In the genomic region with DNA sequence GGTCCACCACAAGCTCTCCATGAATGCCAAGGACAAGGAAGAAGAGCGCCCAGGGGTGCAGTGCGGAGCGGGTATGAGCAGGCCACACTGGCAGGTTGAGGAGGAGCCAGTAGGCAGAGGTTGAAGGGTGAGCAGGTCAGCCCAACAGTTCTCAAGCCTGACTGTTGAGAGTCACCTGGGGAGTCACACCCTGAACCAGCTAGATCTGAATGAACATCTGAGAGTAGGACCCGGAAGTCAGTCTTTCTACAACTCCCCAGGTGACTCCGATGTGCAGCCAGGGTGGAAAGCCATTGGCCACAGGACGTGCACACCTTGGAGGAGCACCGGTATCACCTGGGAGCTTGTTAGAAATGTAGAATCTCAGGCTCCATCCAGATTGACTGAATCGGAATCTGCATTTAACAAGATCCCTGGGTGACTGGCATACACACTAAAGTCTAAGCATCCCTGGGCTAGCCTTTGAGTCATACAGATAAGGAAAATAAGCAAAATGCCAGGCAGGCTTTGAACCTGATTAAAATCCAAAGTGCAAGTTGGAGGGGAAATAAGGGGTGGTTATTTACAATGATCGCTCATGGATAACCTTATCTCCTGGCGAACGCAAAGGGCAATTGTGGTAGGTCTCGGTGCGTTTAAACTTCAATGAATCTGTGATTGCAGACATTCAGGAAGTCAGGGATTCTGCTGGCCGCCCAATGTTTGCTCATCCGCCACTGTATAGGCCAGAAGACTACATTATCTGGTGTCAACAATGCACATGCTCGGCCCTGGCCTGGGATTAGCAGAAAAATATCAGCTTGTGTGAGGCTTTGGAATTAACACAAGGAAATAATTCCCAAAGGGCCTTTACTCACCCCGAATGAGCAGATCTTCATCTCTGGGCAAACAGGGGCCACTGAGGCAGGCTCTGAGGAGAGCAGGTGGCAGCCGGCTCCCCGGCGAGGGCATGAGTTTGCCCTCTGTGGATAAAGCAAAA, we compare ENCODE assay signal across 1 cellular context.
TF ChIP-seq lines count a peak whose summit lies in the region.

No MANE protein-coding gene starts in this region.

TF ChIP-seq in HepG2, 621 proteins besides CTCF, POLR2A, EP300 and RAD21 (continued from another document and continues in another):
- TF ChIP-seq GLMP (CRISPR knock-in tag; IDR thresholded peaks at IDR 0.05; ENCODE audit: borderline replicate concordance) (no peak), PAX8 (CRISPR knock-in tag; IDR thresholded peaks at IDR 0.05; ENCODE audit: borderline replicate concordance) (0 out of 2 replicates have a peak, but pooled peaks have one; percentile 16), ESRRA (CRISPR knock-in tag; IDR thresholded peaks at IDR 0.05; ENCODE audit: low read depth) (peak; percentile 65; the same call in 1 of the 2 replicates), TBX2 (CRISPR knock-in tag; IDR thresholded peaks at IDR 0.05; ENCODE audit: borderline replicate concordance) (peak; percentile 99), ZNF292 (CRISPR knock-in tag; IDR thresholded peaks at IDR 0.05; ENCODE audit: borderline replicate concordance, low read depth) (peak; percentile 76), ZNF672 (CRISPR knock-in tag; IDR thresholded peaks at IDR 0.05) (no peak), ZNF543 (CRISPR knock-in tag; IDR thresholded peaks at IDR 0.05) (peak; percentile 72; the same call in 1 of the 2 replicates), ETV5 (CRISPR knock-in tag; IDR thresholded peaks at IDR 0.05; ENCODE audit: borderline replicate concordance) (peak; percentile 97), KDM3A (CRISPR knock-in tag; IDR thresholded peaks at IDR 0.05; ENCODE audit: low read depth) (peak; percentile 51; the same call in 1 of the 2 replicates), HMG20B (CRISPR knock-in tag; conservative IDR thresholded peaks at IDR 0.05) (peak; percentile 97), ZNF652 (CRISPR knock-in tag; IDR thresholded peaks at IDR 0.05; ENCODE audit: borderline replicate concordance, low read depth) (peak; percentile 29; the same call in 1 of the 2 replicates), EHMT2 (IDR thresholded peaks at IDR 0.05; ENCODE audit: borderline replicate concordance, low read depth, low read length) (peak; percentile 90), ZNF513 (CRISPR knock-in tag; conservative IDR thresholded peaks at IDR 0.05) (no peak), CENPX (CRISPR knock-in tag; IDR thresholded peaks at IDR 0.05) (no peak), STAT5B (CRISPR knock-in tag; IDR thresholded peaks at IDR 0.05) (no peak), RFX1 (IDR thresholded peaks at IDR 0.05) (no peak), TGIF2 (CRISPR knock-in tag; IDR thresholded peaks at IDR 0.05) (no peak; the same call in 1 of the 2 replicates), KLF16 (CRISPR knock-in tag; IDR thresholded peaks at IDR 0.05) (peak in 1 of 2 experiments; percentile 41; a peak in 1 of 4 replicates), JDP2 (CRISPR knock-in tag; IDR thresholded peaks at IDR 0.05; ENCODE audit: borderline replicate concordance) (no peak), FOXK1 (CRISPR knock-in tag; IDR thresholded peaks at IDR 0.05; ENCODE audit: borderline replicate concordance, low read depth) (0 out of 2 replicates have a peak, but pooled peaks have one; percentile 22), ZFP82 (CRISPR knock-in tag; IDR thresholded peaks at IDR 0.05; ENCODE audit: borderline replicate concordance) (0 out of 2 replicates have a peak, but pooled peaks have one; percentile 41), RCOR2 (CRISPR knock-in tag; IDR thresholded peaks at IDR 0.05) (peak; percentile 80; the same call in 1 of the 2 replicates), CBX2 (IDR thresholded peaks at IDR 0.05; ENCODE audit: low read depth, low read length) (no peak), CBX2 (CRISPR knock-in tag; IDR thresholded peaks at IDR 0.05; ENCODE audit: low read depth) (0 out of 2 replicates have a peak, but pooled peaks have one; percentile 1), ZNF878 (CRISPR knock-in tag; IDR thresholded peaks at IDR 0.05) (peak; percentile 95), POLR2G (IDR thresholded peaks at IDR 0.05; ENCODE audit: low read depth, low read length) (peak; percentile 47; the same call in 1 of the 2 replicates), GABPB1 (CRISPR knock-in tag; IDR thresholded peaks at IDR 0.05) (peak; percentile 29; the same call in 1 of the 2 replicates), ZIK1 (CRISPR knock-in tag; IDR thresholded peaks at IDR 0.05; ENCODE audit: borderline replicate concordance, low read depth) (peak; percentile 67; the same call in 1 of the 2 replicates), TEF (CRISPR knock-in tag; IDR thresholded peaks at IDR 0.05) (no peak; the same call in 1 of the 2 replicates), CHD4 (IDR thresholded peaks at IDR 0.05; ENCODE audit: borderline replicate concordance, low read length) (peak; percentile 35; the same call in 1 of the 2 replicates), ZNF552 (CRISPR knock-in tag; IDR thresholded peaks at IDR 0.05; ENCODE audit: borderline replicate concordance) (no peak), ZNF572 (CRISPR knock-in tag; IDR thresholded peaks at IDR 0.05) (no peak), DDIT3 (CRISPR knock-in tag; IDR thresholded peaks at IDR 0.05) (no peak), ZEB1 (IDR thresholded peaks at IDR 0.05; ENCODE audit: insufficient replicate concordance, low read depth) (peak; percentile 94)
- TF ChIP-seq, protein P1, sequence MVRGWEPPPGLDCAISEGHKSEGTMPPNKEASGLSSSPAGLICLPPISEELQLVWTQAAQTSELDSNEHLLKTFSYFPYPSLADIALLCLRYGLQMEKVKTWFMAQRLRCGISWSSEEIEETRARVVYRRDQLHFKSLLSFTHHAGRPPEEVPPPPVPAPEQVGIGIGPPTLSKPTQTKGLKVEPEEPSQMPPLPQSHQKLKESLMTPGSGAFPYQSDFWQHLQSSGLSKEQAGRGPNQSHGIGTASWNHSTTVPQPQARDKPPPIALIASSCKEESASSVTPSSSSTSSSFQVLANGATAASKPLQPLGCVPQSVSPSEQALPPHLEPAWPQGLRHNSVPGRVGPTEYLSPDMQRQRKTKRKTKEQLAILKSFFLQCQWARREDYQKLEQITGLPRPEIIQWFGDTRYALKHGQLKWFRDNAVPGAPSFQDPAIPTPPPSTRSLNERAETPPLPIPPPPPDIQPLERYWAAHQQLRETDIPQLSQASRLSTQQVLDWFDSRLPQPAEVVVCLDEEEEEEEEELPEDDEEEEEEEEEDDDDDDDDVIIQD (CRISPR knock-in tag; IDR thresholded peaks at IDR 0.05; ENCODE audit: low read depth): peak; percentile 50; the same call in 1 of the 2 replicates
- TF ChIP-seq, protein P2, sequence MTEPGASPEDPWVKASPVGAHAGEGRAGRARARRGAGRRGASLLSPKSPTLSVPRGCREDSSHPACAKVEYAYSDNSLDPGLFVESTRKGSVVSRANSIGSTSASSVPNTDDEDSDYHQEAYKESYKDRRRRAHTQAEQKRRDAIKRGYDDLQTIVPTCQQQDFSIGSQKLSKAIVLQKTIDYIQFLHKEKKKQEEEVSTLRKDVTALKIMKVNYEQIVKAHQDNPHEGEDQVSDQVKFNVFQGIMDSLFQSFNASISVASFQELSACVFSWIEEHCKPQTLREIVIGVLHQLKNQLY (CRISPR knock-in tag; IDR thresholded peaks at IDR 0.05): peak; percentile 59
- TF ChIP-seq, protein P3, sequence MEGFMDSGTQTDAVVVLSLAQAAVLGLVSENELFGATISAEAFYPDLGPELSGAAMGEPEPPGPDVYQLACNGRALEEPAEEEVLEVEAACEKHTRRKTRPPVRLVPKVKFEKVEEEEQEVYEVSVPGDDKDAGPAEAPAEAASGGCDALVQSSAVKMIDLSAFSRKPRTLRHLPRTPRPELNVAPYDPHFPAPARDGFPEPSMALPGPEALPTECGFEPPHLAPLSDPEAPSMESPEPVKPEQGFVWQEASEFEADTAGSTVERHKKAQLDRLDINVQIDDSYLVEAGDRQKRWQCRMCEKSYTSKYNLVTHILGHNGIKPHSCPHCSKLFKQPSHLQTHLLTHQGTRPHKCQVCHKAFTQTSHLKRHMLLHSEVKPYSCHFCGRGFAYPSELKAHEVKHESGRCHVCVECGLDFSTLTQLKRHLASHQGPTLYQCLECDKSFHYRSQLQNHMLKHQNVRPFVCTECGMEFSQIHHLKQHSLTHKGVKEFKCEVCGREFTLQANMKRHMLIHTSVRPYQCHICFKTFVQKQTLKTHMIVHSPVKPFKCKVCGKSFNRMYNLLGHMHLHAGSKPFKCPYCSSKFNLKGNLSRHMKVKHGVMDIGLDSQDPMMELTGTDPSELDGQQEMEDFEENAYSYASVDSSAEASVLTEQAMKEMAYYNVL (CRISPR knock-in tag; IDR thresholded peaks at IDR 0.05; ENCODE audit: borderline replicate concordance): peak; percentile 94; the same call in 1 of the 2 replicates
- TF ChIP-seq, protein P4, sequence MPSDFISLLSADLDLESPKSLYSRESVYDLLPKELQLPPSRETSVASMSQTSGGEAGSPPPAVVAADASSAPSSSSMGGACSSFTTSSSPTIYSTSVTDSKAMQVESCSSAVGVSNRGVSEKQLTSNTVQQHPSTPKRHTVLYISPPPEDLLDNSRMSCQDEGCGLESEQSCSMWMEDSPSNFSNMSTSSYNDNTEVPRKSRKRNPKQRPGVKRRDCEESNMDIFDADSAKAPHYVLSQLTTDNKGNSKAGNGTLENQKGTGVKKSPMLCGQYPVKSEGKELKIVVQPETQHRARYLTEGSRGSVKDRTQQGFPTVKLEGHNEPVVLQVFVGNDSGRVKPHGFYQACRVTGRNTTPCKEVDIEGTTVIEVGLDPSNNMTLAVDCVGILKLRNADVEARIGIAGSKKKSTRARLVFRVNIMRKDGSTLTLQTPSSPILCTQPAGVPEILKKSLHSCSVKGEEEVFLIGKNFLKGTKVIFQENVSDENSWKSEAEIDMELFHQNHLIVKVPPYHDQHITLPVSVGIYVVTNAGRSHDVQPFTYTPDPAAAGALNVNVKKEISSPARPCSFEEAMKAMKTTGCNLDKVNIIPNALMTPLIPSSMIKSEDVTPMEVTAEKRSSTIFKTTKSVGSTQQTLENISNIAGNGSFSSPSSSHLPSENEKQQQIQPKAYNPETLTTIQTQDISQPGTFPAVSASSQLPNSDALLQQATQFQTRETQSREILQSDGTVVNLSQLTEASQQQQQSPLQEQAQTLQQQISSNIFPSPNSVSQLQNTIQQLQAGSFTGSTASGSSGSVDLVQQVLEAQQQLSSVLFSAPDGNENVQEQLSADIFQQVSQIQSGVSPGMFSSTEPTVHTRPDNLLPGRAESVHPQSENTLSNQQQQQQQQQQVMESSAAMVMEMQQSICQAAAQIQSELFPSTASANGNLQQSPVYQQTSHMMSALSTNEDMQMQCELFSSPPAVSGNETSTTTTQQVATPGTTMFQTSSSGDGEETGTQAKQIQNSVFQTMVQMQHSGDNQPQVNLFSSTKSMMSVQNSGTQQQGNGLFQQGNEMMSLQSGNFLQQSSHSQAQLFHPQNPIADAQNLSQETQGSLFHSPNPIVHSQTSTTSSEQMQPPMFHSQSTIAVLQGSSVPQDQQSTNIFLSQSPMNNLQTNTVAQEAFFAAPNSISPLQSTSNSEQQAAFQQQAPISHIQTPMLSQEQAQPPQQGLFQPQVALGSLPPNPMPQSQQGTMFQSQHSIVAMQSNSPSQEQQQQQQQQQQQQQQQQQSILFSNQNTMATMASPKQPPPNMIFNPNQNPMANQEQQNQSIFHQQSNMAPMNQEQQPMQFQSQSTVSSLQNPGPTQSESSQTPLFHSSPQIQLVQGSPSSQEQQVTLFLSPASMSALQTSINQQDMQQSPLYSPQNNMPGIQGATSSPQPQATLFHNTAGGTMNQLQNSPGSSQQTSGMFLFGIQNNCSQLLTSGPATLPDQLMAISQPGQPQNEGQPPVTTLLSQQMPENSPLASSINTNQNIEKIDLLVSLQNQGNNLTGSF (CRISPR knock-in tag; IDR thresholded peaks at IDR 0.05): no peak
